In the genomic region with DNA sequence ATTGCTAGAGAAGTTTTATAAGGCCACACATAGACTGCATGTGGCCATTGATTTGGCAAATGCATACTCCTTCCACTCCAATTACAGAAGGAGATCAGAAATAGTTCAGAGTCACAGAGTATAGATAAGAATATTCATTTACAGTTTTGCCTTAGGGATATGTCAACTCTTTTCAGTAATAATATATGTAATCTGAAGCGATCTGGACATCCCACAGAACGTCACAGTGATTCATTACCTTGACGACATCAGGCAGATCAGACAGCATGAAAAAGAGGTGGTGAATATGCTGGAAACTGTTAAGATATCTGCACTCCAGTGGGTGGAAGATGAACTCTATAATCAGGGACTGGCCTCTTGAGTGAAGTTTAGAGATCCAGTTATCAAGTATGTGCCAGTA, we compare ENCODE assay signal across 25 cellular contexts.
"Had no signal": no experiment of that assay in that cellular context is flagged by ENCODE, and none has a peak within 500 bp of the region (broad histone marks: within the 10 kb centered on the region; RNA-seq: fewer than 3 reads in every experiment).

No MANE protein-coding gene starts in this region.

- H3K4me3 Mint-ChIP-seq: activated B cell treated with CpG ODN at 0.5 μM for 24 hours; activated CD4-positive, alpha-beta T cell treated with anti-CD3 and anti-CD28 coated beads for 36 hours; activated naive CD4-positive, alpha-beta T cell treated with anti-CD3 and anti-CD28 coated beads for 36 hours; activated naive CD8-positive, alpha-beta T cell treated with anti-CD3 and anti-CD28 coated beads, Interleukin-2, amount 10 ng/mL, durations not matched to agents 7 days and 5 days; activated T-cell treated with anti-CD3 and anti-CD28 coated beads, Interleukin-2, amount 50 U/mL, for 4 hours; naive thymus-derived CD8-positive, alpha-beta T cell; neural progenitor cell; stimulated activated naive CD8-positive, alpha-beta T cell treated with anti-CD3 and anti-CD28 coated beads, Interleukin-15, Interleukin-2, amounts not matched to agents 100 ng/mL and 50 ng/mL, for 24 hours; T-helper 2 cell treated with Interferon-gamma antibody and Interleukin-4, amounts not matched to agents 5 μg/mL and 100 μg/mL, for 36 hours had no signal

- H3K36me3 ChIP-seq: neural progenitor cell, thyroid gland had no signal

- H3K27ac Mint-ChIP-seq: activated B cell treated with CpG ODN at 0.5 μM for 24 hours; activated CD4-positive, alpha-beta T cell treated with anti-CD3 and anti-CD28 coated beads for 36 hours; activated naive CD4-positive, alpha-beta T cell treated with anti-CD3 and anti-CD28 coated beads for 36 hours; activated naive CD8-positive, alpha-beta T cell treated with anti-CD3 and anti-CD28 coated beads, Interleukin-2, amount 10 ng/mL, durations not matched to agents 7 days and 5 days; naive thymus-derived CD8-positive, alpha-beta T cell; neural progenitor cell; stimulated activated naive CD8-positive, alpha-beta T cell treated with anti-CD3 and anti-CD28 coated beads, Interleukin-15, Interleukin-2, amounts not matched to agents 100 ng/mL and 50 ng/mL, for 24 hours; T-helper 2 cell treated with Interferon-gamma antibody and Interleukin-4, amounts not matched to agents 5 μg/mL and 100 μg/mL, for 36 hours had no signal

- H3K4me2 ChIP-seq: neural progenitor cell had no signal

- H3K4me3 ChIP-seq: left lung, lung, neural progenitor cell, right lobe of liver, skin epidermis, thyroid gland had no signal

- H3K4me1 Mint-ChIP-seq: activated B cell treated with CpG ODN at 0.5 μM for 24 hours; activated CD4-positive, alpha-beta T cell treated with anti-CD3 and anti-CD28 coated beads for 36 hours; activated naive CD8-positive, alpha-beta T cell treated with anti-CD3 and anti-CD28 coated beads, Interleukin-2, amount 10 ng/mL, durations not matched to agents 7 days and 5 days; neural progenitor cell had no signal

- H2AFZ ChIP-seq: neural progenitor cell had no signal

- H3K4me1 ChIP-seq: left lung, neural progenitor cell, right lobe of liver, thyroid gland had no signal

- H3K27me3 Mint-ChIP-seq: activated B cell treated with CpG ODN at 0.5 μM for 24 hours; activated CD4-positive, alpha-beta T cell treated with anti-CD3 and anti-CD28 coated beads for 36 hours; activated naive CD8-positive, alpha-beta T cell treated with anti-CD3 and anti-CD28 coated beads, Interleukin-2, amount 10 ng/mL, durations not matched to agents 7 days and 5 days; naive thymus-derived CD8-positive, alpha-beta T cell; stimulated activated naive CD8-positive, alpha-beta T cell treated with anti-CD3 and anti-CD28 coated beads, Interleukin-15, Interleukin-2, amounts not matched to agents 100 ng/mL and 50 ng/mL, for 24 hours had no signal

- H3K9ac ChIP-seq: neural progenitor cell had no signal

- DNase-seq: activated B cell treated with CpG ODN at 0.5 μM for 24 hours; activated CD4-positive, alpha-beta T cell treated with anti-CD3 and anti-CD28 coated beads for 36 hours; activated CD4-positive, alpha-beta T cell treated with anti-CD3 and anti-CD28 coated beads, Interleukin-2, amount 50 U/mL, for 4 hours; activated CD8-positive, alpha-beta memory T cell treated with anti-CD3 and anti-CD28 coated beads for 24 hours; activated CD8-positive, alpha-beta memory T cell treated with anti-CD3 and anti-CD28 coated beads, Interleukin-2, amount 50 U/mL, for 4 hours; activated effector memory CD4-positive, alpha-beta T cell treated with Interleukin-2 at 50 U/mL for 16 hours; activated naive CD4-positive, alpha-beta T cell treated with anti-CD3 and anti-CD28 coated beads for 36 hours; activated naive CD8-positive, alpha-beta T cell treated with anti-CD3 and anti-CD28 coated beads, Interleukin-2, amount 10 ng/mL, durations not matched to agents 7 days and 5 days; activated T-cell treated with anti-CD3 and anti-CD28 coated beads, Interleukin-2, amount 50 U/mL, for 4 hours; amygdala; cerebellar nuclear complex; left lung; naive thymus-derived CD8-positive, alpha-beta T cell; posterior cingulate gyrus; right lobe of liver; stimulated activated CD4-positive, alpha-beta T cell treated with anti-CD3 and anti-CD28 coated beads, Interleukin-1b, Interleukin-23, amount 100 ng/mL, for 48 hours; substantia nigra; thyroid gland had no signal

- H3K9me3 ChIP-seq: left lung, right lobe of liver, thyroid gland had no signal

- H3K27me3 ChIP-seq: left lung, neural progenitor cell, right lobe of liver, thyroid gland had no signal

- ATAC-seq: activated T-cell treated with anti-CD3 and anti-CD28 coated beads, Interleukin-2, amount 50 U/mL, for 4 hours; naive thymus-derived CD8-positive, alpha-beta T cell; right lobe of liver had no signal

- H3K9me3 Mint-ChIP-seq: activated B cell treated with CpG ODN at 0.5 μM for 24 hours; activated naive CD4-positive, alpha-beta T cell treated with anti-CD3 and anti-CD28 coated beads for 36 hours; T-helper 2 cell treated with Interferon-gamma antibody and Interleukin-4, amounts not matched to agents 5 μg/mL and 100 μg/mL, for 36 hours had no signal

- H3K36me3 Mint-ChIP-seq: neural progenitor cell had no signal

- FAIRE-seq: TTC549 had no signal

- H3K27ac ChIP-seq: epithelial cell of prostate, left lung, neural progenitor cell, right lobe of liver, skin epidermis, thyroid gland had no signal
